Comparison of ENCODE assay signal across 9 cellular contexts in the genomic region with DNA sequence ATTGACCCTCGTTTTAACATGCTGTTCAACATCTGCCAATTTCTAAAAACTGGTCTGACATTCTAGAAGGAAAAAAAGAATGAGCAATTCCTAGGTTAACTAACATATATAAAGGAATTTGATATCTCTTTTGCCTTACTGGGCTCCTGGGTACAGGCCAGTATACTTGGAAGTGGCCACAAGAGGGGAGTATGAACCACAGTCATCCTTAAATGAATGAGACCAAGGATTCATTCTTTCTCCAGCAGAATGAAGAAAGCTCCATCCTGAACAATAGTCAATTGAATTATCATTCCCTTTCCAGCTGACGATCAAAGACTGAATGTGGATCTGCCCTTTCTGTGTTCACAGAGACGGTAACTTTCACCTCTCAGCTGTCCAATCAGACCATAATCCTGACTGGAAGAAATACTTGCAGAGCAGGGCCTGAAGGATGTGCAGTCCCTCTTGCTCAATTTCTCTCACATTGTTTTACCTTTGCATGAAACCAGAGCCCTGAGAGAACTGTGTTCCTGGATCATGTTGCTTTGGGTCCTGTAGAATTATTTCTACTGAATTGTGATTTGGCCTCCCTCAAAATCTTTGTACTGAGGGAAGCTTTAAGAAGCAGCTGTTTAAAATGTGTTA. TPM values are rescaled to one million over a fixed set of nuclear protein-coding genes. Genes with fewer than 3 reads are reported as not detected.
A peak's percentile ranks its signal among the peaks of the same experiment; 100 is the strongest.
DNase-seq lines count a peak whose midpoint lies in the region; ATAC-seq, FAIRE-seq and TF ChIP-seq lines count a peak whose summit lies in the region.
"Had no signal": no experiment of that assay in that cellular context is flagged by ENCODE, and none has a peak within 500 bp of the region (broad histone marks: within the 10 kb centered on the region; RNA-seq: fewer than 3 reads in every experiment).

No MANE protein-coding gene starts in this region.

- no peak overlapping the region for H3K9ac ChIP-seq in neural progenitor cell

- no peaks in the 10 kb centered on the region for H3K9me3 Mint-ChIP-seq in neural progenitor cell
- H3K9me3 Mint-ChIP-seq in activated CD8-positive, alpha-beta memory T cell treated with anti-CD3 and anti-CD28 coated beads, Interleukin-2, amount 10 ng/mL, durations not matched to agents 7 days and 5 days (ENCODE audit: low read depth): no peaks in the 10 kb centered on the region

- peak; percentile 73 for TF ChIP-seq CTCF in neural progenitor cell (IDR thresholded peaks at IDR 0.05)

- peaks cover 3% of the 10 kb centered on the region for H3K4me1 ChIP-seq in neural progenitor cell

- H3K27ac Mint-ChIP-seq in neural progenitor cell: no peak overlapping the region
- H3K27ac Mint-ChIP-seq in activated CD8-positive, alpha-beta memory T cell treated with anti-CD3 and anti-CD28 coated beads, Interleukin-2, amount 10 ng/mL, durations not matched to agents 7 days and 5 days: no peak overlapping the region

- no peaks in the 10 kb centered on the region for H3K36me3 ChIP-seq in neural progenitor cell

- CTCF ChIA-PET in activated CD8-positive, alpha-beta memory T cell treated with anti-CD3 and anti-CD28 coated beads, Interleukin-2, amount 10 ng/mL, durations not matched to agents 7 days and 5 days (lab: Charles Lee): interaction anchor here (1.1 to 1.7 kb wide), 4 partner anchors 13 to 305 kb away, joined by 3 to 5 read pairs (median 4); no protein-coding TSS in a partner anchor

- peak; percentile 79 for DNase-seq in GM03348 (ENCODE audit: low spot score)
- DNase-seq in NCI-H226: peak; percentile 22
- peak; percentile 64 for DNase-seq in neural progenitor cell (ENCODE audit: low spot score)
- no peak for DNase-seq in activated gamma-delta T cell treated with Interleukin-2 at 50 U/mL for 16 hours
- no peak for DNase-seq in activated CD8-positive, alpha-beta memory T cell treated with anti-CD3 and anti-CD28 coated beads, Interleukin-2, amount 10 ng/mL, durations not matched to agents 7 days and 5 days
- DNase-seq in stimulated activated CD4-positive, alpha-beta T cell treated with anti-CD3 and anti-CD28 coated beads, Interleukin-1b, Interleukin-23, amount 100 ng/mL, for 48 hours: no peak
- DNase-seq: naive B cell had no signal

- no peaks in the 10 kb centered on the region for H3K9me3 ChIP-seq in neural progenitor cell (ENCODE audit: low read depth)

- H4K20me1 ChIP-seq in neural progenitor cell (ENCODE audit: low read depth): no peaks in the 10 kb centered on the region

- no peaks in the 10 kb centered on the region for H3K27me3 ChIP-seq in neural progenitor cell

- H3K79me2 ChIP-seq in neural progenitor cell (ENCODE audit: low read depth): no peaks in the 10 kb centered on the region

- H3K4me3 Mint-ChIP-seq in neural progenitor cell: no peak overlapping the region
- no peak overlapping the region for H3K4me3 Mint-ChIP-seq in activated CD8-positive, alpha-beta memory T cell treated with anti-CD3 and anti-CD28 coated beads, Interleukin-2, amount 10 ng/mL, durations not matched to agents 7 days and 5 days
- H3K4me3 Mint-ChIP-seq: naive B cell had no signal

- no peaks in the 10 kb centered on the region for H3K36me3 Mint-ChIP-seq in neural progenitor cell
- no peaks in the 10 kb centered on the region for H3K36me3 Mint-ChIP-seq in activated CD8-positive, alpha-beta memory T cell treated with anti-CD3 and anti-CD28 coated beads, Interleukin-2, amount 10 ng/mL, durations not matched to agents 7 days and 5 days
- H3K36me3 Mint-ChIP-seq: naive B cell had no signal

- peaks cover 2% of the 10 kb centered on the region for H3K27me3 Mint-ChIP-seq in neural progenitor cell (ENCODE audit: insufficient read depth, low read depth)
- peaks cover 10% of the 10 kb centered on the region for H3K27me3 Mint-ChIP-seq in activated CD8-positive, alpha-beta memory T cell treated with anti-CD3 and anti-CD28 coated beads, Interleukin-2, amount 10 ng/mL, durations not matched to agents 7 days and 5 days

- FAIRE-seq in endometrium (lab: Jason Lieb, UNC): peak; percentile 53

- no peak for ATAC-seq in HG03439 (IDR thresholded peaks at IDR 0.05; ENCODE audit: unreplicated experiment)
- ATAC-seq in activated CD8-positive, alpha-beta memory T cell treated with anti-CD3 and anti-CD28 coated beads, Interleukin-2, amount 10 ng/mL, durations not matched to agents 7 days and 5 days: no peak

- H3K4me3 ChIP-seq in neural progenitor cell: no peak overlapping the region

- H3F3A ChIP-seq in neural progenitor cell (ENCODE audit: low read depth): no peaks in the 10 kb centered on the region

- peaks cover 12% of the 10 kb centered on the region for H3K4me1 Mint-ChIP-seq in neural progenitor cell
- no peaks in the 10 kb centered on the region for H3K4me1 Mint-ChIP-seq in activated CD8-positive, alpha-beta memory T cell treated with anti-CD3 and anti-CD28 coated beads, Interleukin-2, amount 10 ng/mL, durations not matched to agents 7 days and 5 days
- H3K4me1 Mint-ChIP-seq: naive B cell had no signal

- H3K27ac ChIP-seq in neural progenitor cell: no peak overlapping the region

- no peak overlapping the region for H3K4me2 ChIP-seq in neural progenitor cell

- peak overlapping the region; percentile 76 for H2AFZ ChIP-seq in neural progenitor cell (replicated peaks)

RNA-seq across cellular contexts. Expression of gene SPARCL1, which starts 14.8 kb away (rescaled TPM):
- total RNA-seq in neural progenitor cell (ENCODE audit: low replicate concordance): 0.43 TPM in 1 of 2 replicates, not detected in the other
- total RNA-seq in activated CD8-positive, alpha-beta memory T cell treated with anti-CD3 and anti-CD28 coated beads, Interleukin-2, amount 10 ng/mL, durations not matched to agents 7 days and 5 days: not detected

Comparison
In these comparisons a context has a peak if more than half of its experiments do, and no peak if none do; other contexts are left out.
1. DNase-seq: peak in GM03348 (single experiment), NCI-H226 (single experiment) and neural progenitor cell (single experiment); none in activated gamma-delta T cell treated with Interleukin-2 at 50 U/mL for 16 hours (single experiment), activated CD8-positive, alpha-beta memory T cell treated with anti-CD3 and anti-CD28 coated beads, Interleukin-2, amount 10 ng/mL, durations not matched to agents 7 days and 5 days (single experiment) and stimulated activated CD4-positive, alpha-beta T cell treated with anti-CD3 and anti-CD28 coated beads, Interleukin-1b, Interleukin-23, amount 100 ng/mL, for 48 hours (single experiment).